In genomic region chr2:195570329-195570728, GRCh38 we compare ENCODE assay signal across 1 cellular context.
A peak's percentile ranks its signal among the peaks of the same experiment; 100 is the strongest.
TF ChIP-seq lines count a peak whose summit lies in the region.

No MANE protein-coding gene starts in this region.

TF ChIP-seq in HEK293, 187 proteins besides CTCF, POLR2A, EP300 and RAD21 (continued from another document):
- TF ChIP-seq ZNF398 (tag by site-specific recombination; IDR thresholded peaks at IDR 0.05) = no peak
- TF ChIP-seq ZNF830 (tag by site-specific recombination; IDR thresholded peaks at IDR 0.05; ENCODE audit: low read depth) = no peak
- TF ChIP-seq ZSCAN30 (tag by site-specific recombination; IDR thresholded peaks at IDR 0.05) = no peak
- TF ChIP-seq ZIC2 (tag by site-specific recombination; IDR thresholded peaks at IDR 0.05) = peak; percentile 92
TF ChIP-seq in HEK293: peak in this region for 4.
